In genomic region chr7:149855368-149856305, GRCh38 we compare ENCODE assay signal across 8 cellular contexts. TPM values are rescaled to one million over a fixed set of nuclear protein-coding genes. Genes with fewer than 3 reads are reported as not detected.
DNase-seq lines count a peak whose midpoint lies in the region; ATAC-seq and TF ChIP-seq lines count a peak whose summit lies in the region.

No MANE protein-coding gene starts in this region.

- TF ChIP-seq CTCF in Calu3 (IDR thresholded peaks at IDR 0.05; ENCODE audit: unreplicated experiment), result no peak

- ATAC-seq in HG03469 (IDR thresholded peaks at IDR 0.05; ENCODE audit: unreplicated experiment) (no peak), GM21423 (IDR thresholded peaks at IDR 0.05; ENCODE audit: unreplicated experiment) (no peak)

- no peaks in the 10 kb centered on the region for H3K36me3 Mint-ChIP-seq in Calu3 (ENCODE audit: insufficient read depth, unreplicated experiment)

- no peaks in the 10 kb centered on the region for H3K27me3 Mint-ChIP-seq in Calu3 (ENCODE audit: unreplicated experiment)

- H3K27ac Mint-ChIP-seq in Calu3 (ENCODE audit: unreplicated experiment), result no peak overlapping the region

- DNase-seq in NCI-H1092 treated with DMSO at 0.1 percent for 48 hours (lab: John Stamatoyannopoulos, UW) (peak; percentile 32), NCI-H1092 (lab: John Stamatoyannopoulos, UW) (no peak), NCI-H2171 treated with DMSO at 0.1 percent for 48 hours (lab: John Stamatoyannopoulos, UW) (peak; percentile 70), cerebellum (ENCODE audit: low spot score) (peak; percentile 59), non-pigmented ciliary epithelial cell (ENCODE audit: low read depth) (peak; percentile 78), Calu3 (no peak)

- no peaks in the 10 kb centered on the region for H3K9me3 Mint-ChIP-seq in Calu3 (ENCODE audit: low read depth, unreplicated experiment)

- H3K4me3 Mint-ChIP-seq in Calu3 (ENCODE audit: low read depth, unreplicated experiment), result no peak overlapping the region

- peaks cover 21% of the 10 kb centered on the region for H3K4me1 Mint-ChIP-seq in Calu3 (ENCODE audit: low read depth, unreplicated experiment)

- intact Hi-C loops in Calu3 (cut with micrococcal nuclease; ENCODE audit: unreplicated experiment), result no loop called here

- no TSS peak for BruUV-seq in Calu3 (replicated peaks; lab: Mats Ljungman, UMichigan)

- CTCF ChIA-PET in Calu3 (lab: Charles Lee), result interaction anchor here (1.2 kb wide), 1 partner anchor 18 kb away, joined by 5 read pairs; the partner anchor contains the start of gene ZNF862

RNA-seq across cellular contexts. Expression of gene ZNF862, which starts 17.5 kb away (rescaled TPM):
- total RNA-seq in cerebellum (18.5 TPM), Calu3 (2022) (17.7 and 19.4 TPM in 2 replicates)

RNA-seq across cellular contexts. Expression of gene ATP6V0E2, which starts 18.1 kb away (rescaled TPM):
- 100 TPM for total RNA-seq in cerebellum
- 27.2 and 28.8 TPM in 2 replicates for total RNA-seq in Calu3 (2022)

Comparison
In these comparisons a context has a peak if more than half of its experiments do, and no peak if none do; other contexts are left out.
1. DNase-seq: peak in NCI-H1092 treated with DMSO at 0.1 percent for 48 hours (single experiment), NCI-H2171 treated with DMSO at 0.1 percent for 48 hours (single experiment), cerebellum (single experiment) and non-pigmented ciliary epithelial cell (single experiment); none in NCI-H1092 (single experiment) and Calu3 (single experiment).